ENCODE assay signal across 20 cellular contexts in the genomic region with DNA sequence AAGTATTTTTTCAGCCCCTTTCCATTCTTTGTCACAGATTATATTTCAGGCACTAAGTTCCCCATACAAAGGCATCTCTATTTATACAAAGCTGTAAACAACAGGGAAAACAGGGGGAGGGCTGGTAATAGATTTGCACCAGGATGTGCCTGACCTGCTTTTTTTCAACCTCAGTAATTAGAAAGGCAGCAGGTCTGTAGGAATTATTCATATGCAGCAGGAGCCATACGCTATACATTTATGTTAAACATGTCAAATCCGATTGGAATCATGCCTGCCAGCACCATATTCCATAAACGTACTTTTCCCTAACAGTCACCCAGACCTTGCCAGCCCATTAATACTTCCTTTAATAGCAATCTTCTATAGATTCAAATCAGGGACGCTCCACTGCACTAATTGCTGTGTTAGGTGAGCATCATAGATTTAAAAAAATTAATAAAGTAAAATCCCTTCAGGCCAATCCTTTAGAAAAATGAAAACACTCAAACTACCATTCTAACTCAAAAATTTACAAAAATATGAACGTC.
DNase-seq lines count a peak whose midpoint lies in the region; ATAC-seq and TF ChIP-seq lines count a peak whose summit lies in the region.
"Had no signal": no experiment of that assay in that cellular context is flagged by ENCODE, and none has a peak within 500 bp of the region (broad histone marks: within the 10 kb centered on the region; RNA-seq: fewer than 3 reads in every experiment).

No MANE protein-coding gene starts in this region.

- POLR2A ChIA-PET in SK-N-SH (lab: Yijun Ruan, JAX): interaction anchor here (1.4 kb wide), 1 partner anchor 9 kb away, joined by 4 read pairs; no protein-coding TSS in a partner anchor

- H3K9me2 ChIP-seq in SK-N-SH: no peaks in the 10 kb centered on the region
- no peaks in the 10 kb centered on the region for H3K9me2 ChIP-seq in neural cell (ENCODE audit: insufficient read depth, low read length)

- H3K9me3 Mint-ChIP-seq in chondrocyte (ENCODE audit: low read depth): no peaks in the 10 kb centered on the region
- H3K9me3 Mint-ChIP-seq: CD14-positive monocyte; CD4-positive, alpha-beta memory T cell; CD4-positive, CD25-positive, alpha-beta regulatory T cell; CD8-positive, alpha-beta memory T cell had no signal

- H3F3A ChIP-seq in SK-N-SH (replicated peaks; ENCODE audit: insufficient read depth) (no peaks in the 10 kb centered on the region), neural cell (ENCODE audit: insufficient read depth, low read length, poor library complexity, severe bottlenecking) (peaks cover 4% of the 10 kb centered on the region)

- DNase-seq in SK-N-SH (peak; percentile 60), chondrocyte (ENCODE audit: low spot score) (no peak), DMS 273 treated with DMSO at 0.1 percent for 48 hours (lab: John Stamatoyannopoulos, UW) (no peak), SIG-M5 treated with dmso at 0.1 percent for 504 hours (lab: John Stamatoyannopoulos, UW; ENCODE audit: unreplicated experiment) (no peak), HuH-7 (ENCODE audit: low spot score) (no peak)
- DNase-seq: AML-193; C1 segment of cervical spinal cord; CD4-positive, alpha-beta memory T cell; CD4-positive, CD25-positive, alpha-beta regulatory T cell; CD8-positive, alpha-beta memory T cell; COR-L47; DMS79 treated with DMSO at 0.1 percent for 48 hours; GF-D8 had no signal

- no peaks in the 10 kb centered on the region for H3K27me3 Mint-ChIP-seq in chondrocyte (ENCODE audit: low read depth)
- H3K27me3 Mint-ChIP-seq: B cell; CD4-positive, alpha-beta memory T cell; CD4-positive, CD25-positive, alpha-beta regulatory T cell had no signal

- no peak overlapping the region for H3K4me3 Mint-ChIP-seq in chondrocyte (ENCODE audit: unreplicated experiment)
- H3K4me3 Mint-ChIP-seq: B cell; CD14-positive monocyte; CD4-positive, alpha-beta memory T cell; CD8-positive, alpha-beta memory T cell had no signal

- peaks cover 52% of the 10 kb centered on the region for H3K4me1 Mint-ChIP-seq in chondrocyte (ENCODE audit: low read depth)
- H3K4me1 Mint-ChIP-seq: B cell; CD4-positive, alpha-beta memory T cell; CD4-positive, CD25-positive, alpha-beta regulatory T cell; CD8-positive, alpha-beta memory T cell had no signal

- H3K27me3 ChIP-seq in SK-N-SH (ENCODE audit: insufficient read depth): no peaks in the 10 kb centered on the region
- H3K27me3 ChIP-seq in neural cell (ENCODE audit: insufficient read depth, low read depth, low read length): no peaks in the 10 kb centered on the region
- H3K27me3 ChIP-seq: BLaER1 had no signal

- H3K4me2 ChIP-seq in SK-N-SH (no peak overlapping the region), neural cell (ENCODE audit: low read length) (no peak overlapping the region)
- H3K4me2 ChIP-seq: A549, BLaER1 had no signal

- peaks cover 24% of the 10 kb centered on the region for H3K36me3 Mint-ChIP-seq in chondrocyte (ENCODE audit: low read depth)
- H3K36me3 Mint-ChIP-seq: CD4-positive, alpha-beta memory T cell; CD4-positive, CD25-positive, alpha-beta regulatory T cell; CD8-positive, alpha-beta memory T cell had no signal

- H3K27ac Mint-ChIP-seq in chondrocyte (ENCODE audit: unreplicated experiment): peak overlapping the region; percentile 32
- H3K27ac Mint-ChIP-seq: B cell; CD14-positive monocyte; CD4-positive, alpha-beta memory T cell; CD4-positive, CD25-positive, alpha-beta regulatory T cell; CD8-positive, alpha-beta memory T cell had no signal

- H3K4me3 ChIP-seq in SK-N-SH (ENCODE audit: low read depth in 2 of 2, low read length in 1 of 2) (no peak overlapping the region), neural cell (ENCODE audit: low read length) (no peak overlapping the region)
- H3K4me3 ChIP-seq: A549, BLaER1 had no signal

- no peak for TF ChIP-seq CTCF in SK-N-SH (IDR thresholded peaks at IDR 0.05)
- no peak for TF ChIP-seq CTCF in chondrocyte (IDR thresholded peaks at IDR 0.05)
- TF ChIP-seq CTCF in neural cell (IDR thresholded peaks at IDR 0.05; ENCODE audit: poor library complexity, severe bottlenecking): no peak

- no peaks in the 10 kb centered on the region for H4K20me1 ChIP-seq in SK-N-SH (ENCODE audit: insufficient read depth)
- no peaks in the 10 kb centered on the region for H4K20me1 ChIP-seq in neural cell (ENCODE audit: insufficient read depth)
- H4K20me1 ChIP-seq: BLaER1 had no signal

- TF ChIP-seq RAD21 in SK-N-SH (IDR thresholded peaks at IDR 0.05; ENCODE audit: low read length): no peak
- no peak for TF ChIP-seq RAD21 in neural cell (conservative IDR thresholded peaks at IDR 0.05)

- H3K79me2 ChIP-seq in SK-N-SH (ENCODE audit: insufficient read depth) (no peaks in the 10 kb centered on the region; the same call in 1 of the 2 replicates), neural cell (replicated peaks; ENCODE audit: insufficient read depth, low read length) (peaks cover 83% of the 10 kb centered on the region)

- WGBS in SK-N-SH (ENCODE audit: low lambda C conversion rate): 81% methylated on average over 5 of the region's 5 CpGs

- CTCF ChIA-PET in SK-N-SH (lab: Yijun Ruan, JAX): interaction anchor here (1.0 to 1.8 kb wide), 4 partner anchors 9 to 1210 kb away, joined by 3 to 18 read pairs (median 3); no protein-coding TSS in a partner anchor

- H3K36me3 ChIP-seq in SK-N-SH (replicated peaks in 1 of 2; ENCODE audit: control insufficient read depth in 1 of 2, insufficient read depth in 2 of 2, low read length in 1 of 2) (peaks cover 11 to 20% of the 10 kb centered on the region in 2 experiments), neural cell (ENCODE audit: insufficient read depth, low read length) (no peaks in the 10 kb centered on the region)
- H3K36me3 ChIP-seq: BLaER1 had no signal

- peaks cover 14 to 35% of the 10 kb centered on the region in 2 experiments for H3K4me1 ChIP-seq in SK-N-SH (ENCODE audit: control insufficient read depth in 1 of 2, insufficient read depth in 2 of 2, low read depth in 1 of 2, low read length in 1 of 2)

- H3K9me3 ChIP-seq in SK-N-SH (no peaks in the 10 kb centered on the region), neural cell (ENCODE audit: low read length) (no peaks in the 10 kb centered on the region)
- H3K9me3 ChIP-seq: A549, BLaER1 had no signal

- no peak overlapping the region for H2AFZ ChIP-seq in SK-N-SH (ENCODE audit: low read depth)
- no peak overlapping the region for H2AFZ ChIP-seq in neural cell (ENCODE audit: low read depth, low read length)

- no peak for ATAC-seq in SK-N-SH treated with all-trans-retinoic acid at 6 μM for 48 hours
- ATAC-seq: A549 had no signal

- H3K27ac ChIP-seq in SK-N-SH (ENCODE audit: low read depth in 2 of 2, low read length in 1 of 2) (peak overlapping the region in 1 of 2 experiments; percentile 95; a peak in 2 of 4 replicates), neural cell (ENCODE audit: low read length) (peak overlapping the region; percentile 7)
- H3K27ac ChIP-seq: 22Rv1, A549, BLaER1 had no signal

- H3K9ac ChIP-seq in SK-N-SH (no peak overlapping the region), neural cell (ENCODE audit: low read length) (no peak overlapping the region)
- H3K9ac ChIP-seq: BLaER1 had no signal

- TF ChIP-seq EP300 in SK-N-SH (IDR thresholded peaks at IDR 0.05; ENCODE audit: borderline replicate concordance in 1 of 2, low read depth in 1 of 2, low read length in 1 of 2) (peak in 1 of 2 experiments; percentile 61; a peak in 1 of 4 replicates), neural cell (conservative IDR thresholded peaks at IDR 0.05; ENCODE audit: poor library complexity, severe bottlenecking) (no peak)

TF ChIP-seq in SK-N-SH, 30 proteins besides CTCF, POLR2A, EP300 and RAD21 (continues in another document):
- TF ChIP-seq GATA2 (CRISPR knock-in tag; IDR thresholded peaks at IDR 0.05) (peak; percentile 33), CHD2 (IDR thresholded peaks at IDR 0.05; ENCODE audit: low read length, partially characterized antibody) (no peak), MAX (IDR thresholded peaks at IDR 0.05; ENCODE audit: low read depth) (no peak), RXRA (IDR thresholded peaks at IDR 0.05; ENCODE audit: borderline replicate concordance, low read depth) (no peak), MXI1 (IDR thresholded peaks at IDR 0.05; ENCODE audit: low read depth, low read length) (no peak), POLR2AphosphoS5 (IDR thresholded peaks at IDR 0.05; ENCODE audit: low read depth, low read length) (no peak), TAF1 (IDR thresholded peaks at IDR 0.05; ENCODE audit: borderline replicate concordance, low read depth, low read length) (no peak)

TF ChIP-seq in SK-N-SH treated with all-trans-retinoic acid at 6 μM for 48 hours, 23 proteins besides CTCF, POLR2A, EP300 and RAD21:
- no peak for TF ChIP-seq ISL1 (CRISPR knock-in tag; IDR thresholded peaks at IDR 0.05)

TF ChIP-seq in neural cell, 6 proteins besides CTCF, POLR2A, EP300 and RAD21:
- TF ChIP-seq TAF1 (IDR thresholded peaks at IDR 0.05; ENCODE audit: low read depth) (no peak), EZH2 (IDR thresholded peaks at IDR 0.05; ENCODE audit: borderline replicate concordance, insufficient read depth, low read length, poor library complexity, severe bottlenecking) (no peak), SMC3 (conservative IDR thresholded peaks at IDR 0.05; ENCODE audit: poor library complexity) (no peak), POLR2AphosphoS5 (IDR thresholded peaks at IDR 0.05) (no peak), MXI1 (conservative IDR thresholded peaks at IDR 0.05; ENCODE audit: poor library complexity, severe bottlenecking) (no peak)
- TF ChIP-seq, protein P1, sequence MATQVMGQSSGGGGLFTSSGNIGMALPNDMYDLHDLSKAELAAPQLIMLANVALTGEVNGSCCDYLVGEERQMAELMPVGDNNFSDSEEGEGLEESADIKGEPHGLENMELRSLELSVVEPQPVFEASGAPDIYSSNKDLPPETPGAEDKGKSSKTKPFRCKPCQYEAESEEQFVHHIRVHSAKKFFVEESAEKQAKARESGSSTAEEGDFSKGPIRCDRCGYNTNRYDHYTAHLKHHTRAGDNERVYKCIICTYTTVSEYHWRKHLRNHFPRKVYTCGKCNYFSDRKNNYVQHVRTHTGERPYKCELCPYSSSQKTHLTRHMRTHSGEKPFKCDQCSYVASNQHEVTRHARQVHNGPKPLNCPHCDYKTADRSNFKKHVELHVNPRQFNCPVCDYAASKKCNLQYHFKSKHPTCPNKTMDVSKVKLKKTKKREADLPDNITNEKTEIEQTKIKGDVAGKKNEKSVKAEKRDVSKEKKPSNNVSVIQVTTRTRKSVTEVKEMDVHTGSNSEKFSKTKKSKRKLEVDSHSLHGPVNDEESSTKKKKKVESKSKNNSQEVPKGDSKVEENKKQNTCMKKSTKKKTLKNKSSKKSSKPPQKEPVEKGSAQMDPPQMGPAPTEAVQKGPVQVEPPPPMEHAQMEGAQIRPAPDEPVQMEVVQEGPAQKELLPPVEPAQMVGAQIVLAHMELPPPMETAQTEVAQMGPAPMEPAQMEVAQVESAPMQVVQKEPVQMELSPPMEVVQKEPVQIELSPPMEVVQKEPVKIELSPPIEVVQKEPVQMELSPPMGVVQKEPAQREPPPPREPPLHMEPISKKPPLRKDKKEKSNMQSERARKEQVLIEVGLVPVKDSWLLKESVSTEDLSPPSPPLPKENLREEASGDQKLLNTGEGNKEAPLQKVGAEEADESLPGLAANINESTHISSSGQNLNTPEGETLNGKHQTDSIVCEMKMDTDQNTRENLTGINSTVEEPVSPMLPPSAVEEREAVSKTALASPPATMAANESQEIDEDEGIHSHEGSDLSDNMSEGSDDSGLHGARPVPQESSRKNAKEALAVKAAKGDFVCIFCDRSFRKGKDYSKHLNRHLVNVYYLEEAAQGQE (IDR thresholded peaks at IDR 0.05; ENCODE audit: borderline replicate concordance): no peak
TF ChIP-seq in neural cell: peak in this region for 0.
